Comparison of ENCODE assay signal across 35 cellular contexts in genomic region chr3:3403700-3404099, GRCh38.
"Had no signal": no experiment of that assay in that cellular context is flagged by ENCODE, and none has a peak within 500 bp of the region (broad histone marks: within the 10 kb centered on the region; RNA-seq: fewer than 3 reads in every experiment).

No MANE protein-coding gene starts in this region.

- H3K4me2 ChIP-seq: KMS-11 had no signal

- H3K9ac ChIP-seq: KMS-11 had no signal

- H3K27me3 ChIP-seq: MG63 had no signal

- H3K4me3 ChIP-seq: MG63 had no signal

- H3K9me3 ChIP-seq: MG63 had no signal

- H3K36me3 ChIP-seq: MG63 had no signal

- DNase-seq: Karpas-422, Kasumi-1, MG63, MM.1S, MV-4-11, NCI-H1048, NCI-H1092, NCI-H1092 treated with DMSO at 0.1 percent for 48 hours, NCI-H1105, NCI-H1105 treated with DMSO at 0.1 percent for 48 hours, NCI-H1417, NCI-H1417 treated with DMSO at 0.1 percent for 48 hours, NCI-H1436, NCI-H1436 treated with DMSO at 0.1 percent for 48 hours, NCI-H146, NCI-H1694, NCI-H1694 treated with DMSO at 0.1 percent for 48 hours, NCI-H187, NCI-H187 treated with DMSO at 0.1 percent for 48 hours, NCI-H1930, NCI-H2029, NCI-H2029 treated with DMSO at 0.1 percent for 48 hours, NCI-H2081, NCI-H2081 treated with DMSO at 0.1 percent for 48 hours, NCI-H2107, NCI-H2171, NCI-H2171 treated with DMSO at 0.1 percent for 48 hours, NCI-H2227 treated with DMSO at 0.1 percent for 48 hours, NCI-H226, NCI-H345, NCI-H446, NCI-H446 treated with DMSO at 0.1 percent for 48 hours, NCI-H510A, NCI-H510A treated with DMSO at 0.1 percent for 48 hours had no signal

- H3K27ac ChIP-seq: KMS-11 had no signal
